In genomic region chr9:88922091-88922490, GRCh38 we compare ENCODE assay signal across 11 cellular contexts.
A peak's percentile ranks its signal among the peaks of the same experiment; 100 is the strongest.
DNase-seq lines count a peak whose midpoint lies in the region; ATAC-seq and TF ChIP-seq lines count a peak whose summit lies in the region.
"Had no signal": no experiment of that assay in that cellular context is flagged by ENCODE, and none has a peak within 500 bp of the region (broad histone marks: within the 10 kb centered on the region; RNA-seq: fewer than 3 reads in every experiment).

No MANE protein-coding gene starts in this region.

- H3K27me3 ChIP-seq in HL-60 (ENCODE audit: insufficient read depth, poor library complexity, severe bottlenecking): no peaks in the 10 kb centered on the region
- no peaks in the 10 kb centered on the region for H3K27me3 ChIP-seq in trophoblast cell (ENCODE audit: insufficient read depth, low read length)
- no peaks in the 10 kb centered on the region for H3K27me3 ChIP-seq in foreskin keratinocyte

- peaks cover 1% of the 10 kb centered on the region for H3K36me3 Mint-ChIP-seq in activated CD4-positive, alpha-beta memory T cell treated with anti-CD3 and anti-CD28 coated beads for 36 hours

- H3K36me3 ChIP-seq in trophoblast cell (ENCODE audit: control insufficient read depth in 1 of 2, insufficient read depth in 2 of 2, low read length in 2 of 2): no peaks in the 10 kb centered on the region

- POLR2A ChIA-PET in activated CD4-positive, alpha-beta memory T cell treated with anti-CD3 and anti-CD28 coated beads for 36 hours (lab: Charles Lee): no interaction called here

- peak; percentile 43 for ATAC-seq in GM18498 (IDR thresholded peaks at IDR 0.05; ENCODE audit: unreplicated experiment)
- no peak for ATAC-seq in left colon
- ATAC-seq in foreskin keratinocyte: no peak

- no peaks in the 10 kb centered on the region for H3K79me1 ChIP-seq in trophoblast cell (ENCODE audit: low read length)

- H2AFZ ChIP-seq in trophoblast cell (ENCODE audit: insufficient read depth, low read length, poor library complexity): no peak overlapping the region

- H3K4me3 Mint-ChIP-seq in activated CD4-positive, alpha-beta memory T cell treated with anti-CD3 and anti-CD28 coated beads for 36 hours: no peak overlapping the region
- H3K4me3 Mint-ChIP-seq: T-helper 1 cell treated with Interleukin-12 subunit alpha and Interleukin-12 subunit beta and Interleukin-4 antibody, amounts not matched to agents 30 μg/mL and 1 μg/mL, for 36 hours had no signal

- H2BK120ac ChIP-seq in trophoblast cell (ENCODE audit: insufficient read depth, low read length, poor library complexity): no peak overlapping the region

- no peaks in the 10 kb centered on the region for H3K79me2 ChIP-seq in trophoblast cell (ENCODE audit: control insufficient read depth, insufficient read depth, low read length, poor library complexity)

- no peak overlapping the region for H3K27ac Mint-ChIP-seq in activated CD4-positive, alpha-beta memory T cell treated with anti-CD3 and anti-CD28 coated beads for 36 hours
- H3K27ac Mint-ChIP-seq: T-helper 1 cell treated with Interleukin-12 subunit alpha and Interleukin-12 subunit beta and Interleukin-4 antibody, amounts not matched to agents 30 μg/mL and 1 μg/mL, for 36 hours had no signal

- H3K14ac ChIP-seq in trophoblast cell (ENCODE audit: low read length): no peak overlapping the region

- H3K18ac ChIP-seq in trophoblast cell (ENCODE audit: low read length): no peak overlapping the region

- CTCF ChIA-PET in activated CD4-positive, alpha-beta memory T cell treated with anti-CD3 and anti-CD28 coated beads for 36 hours (lab: Charles Lee): no interaction called here

- no peak overlapping the region for H4K8ac ChIP-seq in trophoblast cell (ENCODE audit: low read depth, low read length)

- H3K4me3 ChIP-seq in HL-60 (replicated peaks; ENCODE audit: insufficient read depth, low read length): no peak overlapping the region
- H3K4me3 ChIP-seq in trophoblast cell (ENCODE audit: low read depth, low read length): no peak overlapping the region

- no peaks in the 10 kb centered on the region for H3K4me1 ChIP-seq in trophoblast cell (ENCODE audit: control insufficient read depth in 1 of 2, insufficient read depth in 2 of 2, low read length in 2 of 2)
- H3K4me1 ChIP-seq in foreskin keratinocyte: no peaks in the 10 kb centered on the region

- no peak overlapping the region for H4K91ac ChIP-seq in trophoblast cell (ENCODE audit: low read depth, low read length)

- H2BK5ac ChIP-seq in trophoblast cell (ENCODE audit: low read depth, low read length, poor library complexity): no peak overlapping the region

- WGBS in trophoblast cell (ENCODE audit: extremely low coverage, insufficient coverage, insufficient read length): no CpG with 5 or more reads among the region's 10 CpGs

- no peak overlapping the region for H3K23ac ChIP-seq in trophoblast cell (ENCODE audit: low read length)

- peaks cover 11% of the 10 kb centered on the region for H3K9me3 Mint-ChIP-seq in activated CD4-positive, alpha-beta memory T cell treated with anti-CD3 and anti-CD28 coated beads for 36 hours

- H2AK5ac ChIP-seq in trophoblast cell (ENCODE audit: low read length): no peak overlapping the region

- peaks cover 40% of the 10 kb centered on the region for H3K4me1 Mint-ChIP-seq in activated CD4-positive, alpha-beta memory T cell treated with anti-CD3 and anti-CD28 coated beads for 36 hours (ENCODE audit: low read depth)

- H3K4me2 ChIP-seq in trophoblast cell (ENCODE audit: low read length): no peak overlapping the region

- peaks cover 9% of the 10 kb centered on the region for H3K9me3 ChIP-seq in trophoblast cell (ENCODE audit: insufficient read depth, low read depth, low read length)

- peak; percentile 80 to 94 for DNase-seq in HL-60 (ENCODE audit: low read depth in 1 of 2, low spot score in 1 of 2)
- peak; percentile 64 for DNase-seq in activated CD4-positive, alpha-beta memory T cell treated with anti-CD3 and anti-CD28 coated beads for 36 hours
- peak; percentile 40 to 82 for DNase-seq in trophoblast cell
- no peak for DNase-seq in left colon
- DNase-seq in hypothalamus (lab: John Stamatoyannopoulos, UW): no peak
- DNase-seq in NCI-H187 (lab: John Stamatoyannopoulos, UW): no peak
- DNase-seq in foreskin keratinocyte: no peak
- DNase-seq: DMS153, GOT3 had no signal

- H3K27ac ChIP-seq in HL-60 (replicated peaks) (peak overlapping the region; percentile 92), trophoblast cell (ENCODE audit: low read depth, low read length) (no peak overlapping the region), foreskin keratinocyte (no peak overlapping the region)

- H4K12ac ChIP-seq in trophoblast cell (ENCODE audit: low read depth, low read length): no peak overlapping the region

- H3K27me3 Mint-ChIP-seq in activated CD4-positive, alpha-beta memory T cell treated with anti-CD3 and anti-CD28 coated beads for 36 hours: peaks cover 8% of the 10 kb centered on the region

- intact Hi-C loops in activated CD4-positive, alpha-beta memory T cell treated with anti-CD3 and anti-CD28 coated beads for 36 hours (cut with micrococcal nuclease): loop anchor here (1.0 to 2.0 kb wide), 2 partner anchors 67 to 87 kb away; no protein-coding TSS in a partner anchor
- intact Hi-C loops in left colon (cut with DNase I, micrococcal nuclease): no loop called here

- no peak overlapping the region for H3K4ac ChIP-seq in trophoblast cell (ENCODE audit: low read depth, low read length)

- TF ChIP-seq CTCF in HL-60 (IDR thresholded peaks at IDR 0.05; ENCODE audit: insufficient read depth, low read length): no peak
- TF ChIP-seq CTCF in foreskin keratinocyte (conservative IDR thresholded peaks at IDR 0.05): no peak

- H3K9ac ChIP-seq in trophoblast cell (ENCODE audit: low read length): no peak overlapping the region

- no peak overlapping the region for H2BK12ac ChIP-seq in trophoblast cell (ENCODE audit: low read length)

Comparison
In these comparisons a context has a peak if more than half of its experiments do, and no peak if none do; other contexts are left out.
1. DNase-seq: peak in HL-60 (2 of 2), activated CD4-positive, alpha-beta memory T cell treated with anti-CD3 and anti-CD28 coated beads for 36 hours (single experiment) and trophoblast cell (2 of 2); none in left colon (0 of 2), hypothalamus (0 of 51), NCI-H187 (0 of 2) and foreskin keratinocyte (0 of 2).